15 cellular contexts compared by ENCODE assay signal in genomic region chr4:37438880-37439279, GRCh38.
DNase-seq lines count a peak whose midpoint lies in the region; ATAC-seq and TF ChIP-seq lines count a peak whose summit lies in the region.
"Had no signal": no experiment of that assay in that cellular context is flagged by ENCODE, and none has a peak within 500 bp of the region (broad histone marks: within the 10 kb centered on the region; RNA-seq: fewer than 3 reads in every experiment).

No MANE protein-coding gene starts in this region.

- POLR2A ChIA-PET in PC-3 (lab: Charles Lee; ENCODE audit: unreplicated experiment), result no interaction called here

- no peaks in the 10 kb centered on the region for H3K79me2 ChIP-seq in PC-3 (ENCODE audit: low read length)

- H3K4me3 ChIP-seq in PC-3 (ENCODE audit: low read length) (peak overlapping the region; percentile 35; the same call in 1 of the 2 replicates), epithelial cell of esophagus (ENCODE audit: low read length) (no peak overlapping the region), subcutaneous abdominal adipose tissue (ENCODE audit: low read depth in 1 of 5, low read length in 5 of 5) (no peak overlapping the region), lower lobe of right lung (no peak overlapping the region)

- H3K9ac ChIP-seq in PC-3 (ENCODE audit: low read length) (no peak overlapping the region), subcutaneous abdominal adipose tissue (ENCODE audit: low read length in 5 of 5) (no peak overlapping the region)
- H3K9ac ChIP-seq: SK-N-SH had no signal

- H3K27ac ChIP-seq in PC-3 (ENCODE audit: low read length), result peak overlapping the region; percentile 76
- H3K27ac ChIP-seq in subcutaneous abdominal adipose tissue (ENCODE audit: low read depth, low read length), result peak overlapping the region; percentile 7
- H3K27ac ChIP-seq in lower lobe of right lung, result no peak overlapping the region

- no peaks in the 10 kb centered on the region for H3K9me2 ChIP-seq in PC-3 (replicated peaks; ENCODE audit: low read length)
- H3K9me2 ChIP-seq: SK-N-SH had no signal

- no peak overlapping the region for H2AFZ ChIP-seq in PC-3 (ENCODE audit: low read length)

- H3K36me3 ChIP-seq in PC-3 (ENCODE audit: low read depth, low read length) (no peaks in the 10 kb centered on the region), subcutaneous abdominal adipose tissue (ENCODE audit: control insufficient read depth in 5 of 5, insufficient read depth in 5 of 5, low read length in 5 of 5) (peaks cover 0 to 3% (median 0%) of the 10 kb centered on the region in 5 donors), lower lobe of right lung (no peaks in the 10 kb centered on the region)

- H3K27me3 ChIP-seq in PC-3 (ENCODE audit: low read length) (no peaks in the 10 kb centered on the region), subcutaneous abdominal adipose tissue (ENCODE audit: control insufficient read depth in 5 of 5, insufficient read depth in 4 of 5, low read length in 5 of 5) (no peaks in the 10 kb centered on the region), lower lobe of right lung (ENCODE audit: low read depth) (no peaks in the 10 kb centered on the region)

- H3K9me3 ChIP-seq in PC-3 (ENCODE audit: low read length), result no peaks in the 10 kb centered on the region
- H3K9me3 ChIP-seq in subcutaneous abdominal adipose tissue (ENCODE audit: control insufficient read depth in 5 of 5, low read length in 5 of 5), result no peaks in the 10 kb centered on the region
- H3K9me3 ChIP-seq in lower lobe of right lung, result no peaks in the 10 kb centered on the region
- H3K9me3 ChIP-seq: SK-N-SH had no signal

- H3K4me1 ChIP-seq in PC-3 (ENCODE audit: insufficient read depth, low read length) (peaks cover 43% of the 10 kb centered on the region), subcutaneous abdominal adipose tissue (ENCODE audit: control insufficient read depth in 5 of 5, insufficient read depth in 5 of 5, low read length in 5 of 5) (peaks cover 0 to 2% (median 0%) of the 10 kb centered on the region in 5 donors), lower lobe of right lung (no peaks in the 10 kb centered on the region)

- CTCF ChIA-PET in PC-3 (lab: Charles Lee), result no interaction called here

- no peaks in the 10 kb centered on the region for H4K20me1 ChIP-seq in PC-3 (ENCODE audit: low read length)

- BruUV-seq in PC-3 (replicated peaks; lab: Mats Ljungman, UMichigan), result no TSS peak

- ATAC-seq in PC-3 (peak; percentile 15; the same call in 1 of the 2 replicates), left colon (peak; percentile 14), lower lobe of right lung (no peak)
- ATAC-seq: CD8-positive, alpha-beta T cell; Right ventricle myocardium inferior had no signal

- intact Hi-C loops in PC-3 (cut with micrococcal nuclease) (loop anchor here (5.0 kb wide), 1 partner anchor 88 kb away; no protein-coding TSS in a partner anchor), left colon (cut with DNase I, micrococcal nuclease) (no loop called here), lower lobe of right lung (cut with DNase I) (no loop called here)

- H3K4me2 ChIP-seq in PC-3 (ENCODE audit: low read length), result peak overlapping the region; percentile 70
- H3K4me2 ChIP-seq: SK-N-SH had no signal

- TF ChIP-seq CTCF in PC-3 (conservative IDR thresholded peaks at IDR 0.05; ENCODE audit: low read depth, low read length), result no peak
- TF ChIP-seq CTCF in epithelial cell of esophagus (IDR thresholded peaks at IDR 0.05; ENCODE audit: insufficient read depth, low read depth, low read length, missing control alignments), result no peak
- TF ChIP-seq CTCF in lower lobe of right lung (IDR thresholded peaks at IDR 0.05), result no peak

- DNase-seq in PC-3 (peak; percentile 49), epithelial cell of esophagus (ENCODE audit: low read depth) (peak; percentile 63), left colon (no peak), T1000 (lab: John Stamatoyannopoulos, UW) (no peak), GM19238 (ENCODE audit: insufficient read length, low spot score) (no peak), lower lobe of right lung (no peak)
- DNase-seq: CD8-positive, alpha-beta T cell; GF-D8; H7; IMR-90; MV-4-11; NCI-H146; SK-N-SH had no signal

- H3F3A ChIP-seq in PC-3 (ENCODE audit: low read length, unreplicated experiment), result peaks cover 4% of the 10 kb centered on the region

Comparison
In these comparisons a context has a peak if more than half of its experiments do, and no peak if none do; other contexts are left out.
1. ATAC-seq: peak in PC-3 (single experiment) and left colon (single experiment); none in lower lobe of right lung (0 of 2).
2. DNase-seq: peak in PC-3 (single experiment) and epithelial cell of esophagus (single experiment); none in left colon (0 of 2), T1000 (single experiment), GM19238 (single experiment) and lower lobe of right lung (single experiment).